Comparison of ENCODE assay signal across 15 cellular contexts in the genomic region with DNA sequence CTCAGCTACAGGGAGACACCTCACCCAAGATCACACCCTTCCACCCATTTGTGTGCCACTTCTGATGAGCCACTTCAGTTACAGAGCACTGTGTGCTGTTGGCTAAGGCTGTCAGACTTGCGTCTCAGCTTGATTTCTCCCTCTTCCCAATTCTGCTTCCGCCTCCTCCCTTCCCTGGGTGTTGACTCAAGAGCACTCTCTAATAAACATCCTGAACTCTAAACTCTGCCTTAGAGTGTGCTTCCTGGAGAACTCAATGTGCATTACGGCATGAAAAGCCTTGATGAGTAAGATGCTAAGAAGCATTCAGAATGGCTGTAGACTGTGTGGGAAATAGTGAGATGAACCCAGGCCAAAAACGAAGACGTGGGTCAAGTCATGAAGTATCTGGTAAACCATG. TPM values are rescaled to one million over a fixed set of nuclear protein-coding genes. Genes with fewer than 3 reads are reported as not detected.
DNase-seq lines count a peak whose midpoint lies in the region; ATAC-seq, FAIRE-seq and TF ChIP-seq lines count a peak whose summit lies in the region.
"Had no signal": no experiment of that assay in that cellular context is flagged by ENCODE, and none has a peak within 500 bp of the region (broad histone marks: within the 10 kb centered on the region; RNA-seq: fewer than 3 reads in every experiment).

No MANE protein-coding gene starts in this region.

- no peak overlapping the region for H3K18ac ChIP-seq in H9 (ENCODE audit: insufficient read length, low read depth, low read length)

- H3K79me1 ChIP-seq in H9 (ENCODE audit: insufficient read depth, low read depth, low read length, poor library complexity, severe bottlenecking): no peaks in the 10 kb centered on the region

- no peak overlapping the region for H4K91ac ChIP-seq in H9 (ENCODE audit: insufficient read length, low read depth, low read length)

- no peak overlapping the region for H3T11ph ChIP-seq in H9 (ENCODE audit: low read length)

- H3K9me2 ChIP-seq in GM23338 (ENCODE audit: insufficient read depth): no peaks in the 10 kb centered on the region

- WGBS in H9 (ENCODE audit: extremely low coverage, insufficient read length, low lambda C conversion rate): no CpG with 5 or more reads among the region's 5 CpGs

- POLR2A ChIA-PET in endothelial cell of umbilical vein (lab: Charles Lee): no interaction called here

- H3K27ac ChIP-seq in H9 (ENCODE audit: insufficient read length, low read depth, low read length): no peak overlapping the region
- H3K27ac ChIP-seq in SJSA1: peak overlapping the region; percentile 31
- peak overlapping the region; percentile 74 for H3K27ac ChIP-seq in endothelial cell of umbilical vein (ENCODE audit: insufficient read depth, low read depth, low read length)
- H3K27ac ChIP-seq in GM23338 (ENCODE audit: low read depth): no peak overlapping the region
- H3K27ac ChIP-seq: colonic mucosa had no signal

- H3K4me3 Mint-ChIP-seq in H9 (no peak overlapping the region), GM23338 (no peak overlapping the region), progenitor cell of endocrine pancreas (ENCODE audit: low read depth) (no peak overlapping the region)
- H3K4me3 Mint-ChIP-seq: CD8-positive, alpha-beta T cell had no signal

- DNase-seq in H9: no peak
- DNase-seq in SJSA1 (ENCODE audit: low read depth in 1 of 2, low spot score in 2 of 2): peak in 1 of 2 experiments; percentile 36
- DNase-seq in endothelial cell of umbilical vein (ENCODE audit: low read depth, low spot score): peak; percentile 91
- no peak for DNase-seq in mucosa of descending colon
- DNase-seq in RKO (ENCODE audit: low spot score): no peak
- no peak for DNase-seq in GM23338 (ENCODE audit: low spot score)
- DNase-seq in progenitor cell of endocrine pancreas (ENCODE audit: low spot score, unreplicated experiment): no peak
- DNase-seq: CD8-positive, alpha-beta T cell; colonic mucosa; left colon; MV-4-11; NCI-H524 treated with DMSO at 0.1 percent for 48 hours; posterior cingulate gyrus; SHP77 had no signal

- no peaks in the 10 kb centered on the region for H3K23me2 ChIP-seq in H9 (ENCODE audit: insufficient read length, low read depth, low read length, poor library complexity, severe bottlenecking)

- dilution Hi-C loops in endothelial cell of umbilical vein (cut with MboI; ENCODE audit: extremely low pct_ligation_motif_present, low sequenced_read_pairs): no loop called here

- ATAC-seq in mucosa of descending colon: peak; percentile 31
- ATAC-seq in GM21528 (IDR thresholded peaks at IDR 0.05; ENCODE audit: low FRiP score, unreplicated experiment): no peak
- no peak for ATAC-seq in GM23338
- ATAC-seq: CD8-positive, alpha-beta T cell; left colon had no signal

- no peaks in the 10 kb centered on the region for H3K4me1 Mint-ChIP-seq in H9
- no peaks in the 10 kb centered on the region for H3K4me1 Mint-ChIP-seq in GM23338
- no peaks in the 10 kb centered on the region for H3K4me1 Mint-ChIP-seq in progenitor cell of endocrine pancreas (ENCODE audit: low read depth)

- H4K8ac ChIP-seq in H9 (replicated peaks; ENCODE audit: insufficient read length, low read depth, low read length): peak overlapping the region; percentile 72

- no peaks in the 10 kb centered on the region for H4K20me1 ChIP-seq in H9 (ENCODE audit: control insufficient read depth, insufficient read depth, insufficient read length)
- no peaks in the 10 kb centered on the region for H4K20me1 ChIP-seq in endothelial cell of umbilical vein (replicated peaks; ENCODE audit: control insufficient read depth, extremely low read depth, insufficient read depth, low read length)
- H4K20me1 ChIP-seq in GM23338 (replicated peaks; ENCODE audit: insufficient read depth): no peaks in the 10 kb centered on the region

- H2BK5ac ChIP-seq in H9 (ENCODE audit: insufficient read length, low read length): no peak overlapping the region

- intact Hi-C loops in endothelial cell of umbilical vein (cut with micrococcal nuclease) (loop anchor here (1.0 to 2.0 kb wide), 4 partner anchors 8 to 54 kb away; no protein-coding TSS in a partner anchor), mucosa of descending colon (cut with DNase I, micrococcal nuclease) (no loop called here)

- no peaks in the 10 kb centered on the region for H3K79me2 ChIP-seq in H9 (ENCODE audit: insufficient read depth, low read length)
- no peaks in the 10 kb centered on the region for H3K79me2 ChIP-seq in endothelial cell of umbilical vein (ENCODE audit: control insufficient read depth, insufficient read depth, low read length)
- no peaks in the 10 kb centered on the region for H3K79me2 ChIP-seq in GM23338 (replicated peaks; ENCODE audit: insufficient read depth)

- no peak overlapping the region for H3K4me2 ChIP-seq in H9 (ENCODE audit: insufficient read depth, insufficient read length, low read length)
- peak overlapping the region; percentile 7 for H3K4me2 ChIP-seq in endothelial cell of umbilical vein (ENCODE audit: insufficient read depth, low read length)
- H3K4me2 ChIP-seq in GM23338: no peak overlapping the region

- H3F3A ChIP-seq in GM23338 (replicated peaks; ENCODE audit: low read depth): no peaks in the 10 kb centered on the region

- no peak overlapping the region for H3K4me3 ChIP-seq in SJSA1
- no peak overlapping the region for H3K4me3 ChIP-seq in endothelial cell of umbilical vein (replicated peaks in 1 of 3; ENCODE audit: insufficient read depth in 1 of 3, low read depth in 1 of 3, low read length in 3 of 3)
- H3K4me3 ChIP-seq in mucosa of descending colon: no peak overlapping the region
- no peak overlapping the region for H3K4me3 ChIP-seq in GM23338
- H3K4me3 ChIP-seq: colonic mucosa had no signal

- H2BK12ac ChIP-seq in H9 (ENCODE audit: insufficient read length, low read depth, low read length): no peak overlapping the region

- H3K14ac ChIP-seq in H9 (ENCODE audit: insufficient read depth, low read length): no peak overlapping the region

- H3K36me3 Mint-ChIP-seq in H9 (ENCODE audit: insufficient read depth in 1 of 3, low read depth in 3 of 3) (no peaks in the 10 kb centered on the region), GM23338 (ENCODE audit: low read depth) (no peaks in the 10 kb centered on the region), progenitor cell of endocrine pancreas (ENCODE audit: insufficient read depth) (no peaks in the 10 kb centered on the region)
- H3K36me3 Mint-ChIP-seq: CD8-positive, alpha-beta T cell had no signal

- no peak overlapping the region for H3K4ac ChIP-seq in H9 (ENCODE audit: low read depth, low read length)

- no peak overlapping the region for H3K23ac ChIP-seq in H9 (ENCODE audit: insufficient read length, low read depth, low read length)

- no peaks in the 10 kb centered on the region for H3K27me3 ChIP-seq in H9 (ENCODE audit: insufficient read depth, low read length)
- H3K27me3 ChIP-seq in SJSA1 (replicated peaks): no peaks in the 10 kb centered on the region
- no peaks in the 10 kb centered on the region for H3K27me3 ChIP-seq in endothelial cell of umbilical vein (ENCODE audit: control insufficient read depth in 2 of 2, insufficient read depth in 2 of 2, low read length in 2 of 2)
- H3K27me3 ChIP-seq in GM23338 (ENCODE audit: insufficient read depth): no peaks in the 10 kb centered on the region
- H3K27me3 ChIP-seq: colonic mucosa had no signal

- no peaks in the 10 kb centered on the region for H3K9me3 ChIP-seq in H9 (ENCODE audit: control insufficient read depth, low read depth, low read length)
- no peaks in the 10 kb centered on the region for H3K9me3 ChIP-seq in SJSA1 (replicated peaks)
- no peaks in the 10 kb centered on the region for H3K9me3 ChIP-seq in endothelial cell of umbilical vein (replicated peaks; ENCODE audit: control insufficient read depth, insufficient read depth, low read length)
- H3K9me3 ChIP-seq in mucosa of descending colon: no peaks in the 10 kb centered on the region
- H3K9me3 ChIP-seq: colonic mucosa had no signal

- H4K5ac ChIP-seq in H9 (ENCODE audit: insufficient read length, low read depth, low read length): no peak overlapping the region

- H2BK15ac ChIP-seq in H9 (ENCODE audit: low read depth, low read length): no peak overlapping the region

- H3K27me3 Mint-ChIP-seq in H9 (ENCODE audit: low read depth) (no peaks in the 10 kb centered on the region), GM23338 (ENCODE audit: insufficient read depth, low read depth, poor library complexity) (peaks cover 2% of the 10 kb centered on the region), progenitor cell of endocrine pancreas (peaks cover 8% of the 10 kb centered on the region)

- H3K36me3 ChIP-seq in SJSA1 (no peaks in the 10 kb centered on the region), endothelial cell of umbilical vein (ENCODE audit: control insufficient read depth in 2 of 2, extremely low read depth in 1 of 2, insufficient read depth in 2 of 2, low read length in 2 of 2) (no peaks in the 10 kb centered on the region), mucosa of descending colon (ENCODE audit: low read depth) (no peaks in the 10 kb centered on the region), GM23338 (ENCODE audit: insufficient read depth) (no peaks in the 10 kb centered on the region)
- H3K36me3 ChIP-seq: colonic mucosa had no signal

- no peaks in the 10 kb centered on the region for H3K9me1 ChIP-seq in endothelial cell of umbilical vein (replicated peaks; ENCODE audit: control insufficient read depth, extremely low read depth, insufficient read depth, low read length)

- no peak overlapping the region for H3K27ac Mint-ChIP-seq in H9
- H3K27ac Mint-ChIP-seq in GM23338: no peak overlapping the region
- H3K27ac Mint-ChIP-seq in progenitor cell of endocrine pancreas: no peak overlapping the region
- H3K27ac Mint-ChIP-seq: CD8-positive, alpha-beta T cell had no signal

- H3K4me1 ChIP-seq in H9 (ENCODE audit: insufficient read depth, low read length): no peaks in the 10 kb centered on the region
- peaks cover 39% of the 10 kb centered on the region for H3K4me1 ChIP-seq in SJSA1 (replicated peaks)
- peaks cover 61% of the 10 kb centered on the region for H3K4me1 ChIP-seq in endothelial cell of umbilical vein (ENCODE audit: control insufficient read depth, extremely low read depth, insufficient read depth, low read length)
- H3K4me1 ChIP-seq in mucosa of descending colon (ENCODE audit: low read depth): no peaks in the 10 kb centered on the region
- H3K4me1 ChIP-seq in GM23338 (ENCODE audit: insufficient read depth): no peaks in the 10 kb centered on the region
- H3K4me1 ChIP-seq: colonic mucosa had no signal

- H2AK5ac ChIP-seq in H9 (ENCODE audit: insufficient read length, low read length): no peak overlapping the region

- H3K9ac ChIP-seq in H9 (ENCODE audit: extremely low read depth, insufficient read length, low read length) (no peak overlapping the region), endothelial cell of umbilical vein (replicated peaks; ENCODE audit: extremely low read depth, insufficient read depth, low read length) (no peak overlapping the region)

- H3K9me3 Mint-ChIP-seq in H9: no peaks in the 10 kb centered on the region
- H3K9me3 Mint-ChIP-seq in GM23338: no peaks in the 10 kb centered on the region
- no peaks in the 10 kb centered on the region for H3K9me3 Mint-ChIP-seq in progenitor cell of endocrine pancreas (ENCODE audit: low read depth)
- H3K9me3 Mint-ChIP-seq: CD8-positive, alpha-beta T cell had no signal

- no peak overlapping the region for H3K56ac ChIP-seq in H9 (ENCODE audit: insufficient read length, low read depth, low read length)

- no peak overlapping the region for H2BK20ac ChIP-seq in H9 (ENCODE audit: low read depth, low read length, poor library complexity, severe bottlenecking)

- TF ChIP-seq CTCF in H9 (conservative IDR thresholded peaks at IDR 0.05) (no peak), endothelial cell of umbilical vein (IDR thresholded peaks at IDR 0.05; ENCODE audit: extremely low read depth in 1 of 2, insufficient read depth in 1 of 2, low read depth in 1 of 2, low read length in 2 of 2) (no peak), mucosa of descending colon (IDR thresholded peaks at IDR 0.05) (no peak), GM23338 (conservative IDR thresholded peaks at IDR 0.05; ENCODE audit: low read depth in 2 of 2) (no peak), progenitor cell of endocrine pancreas (IDR thresholded peaks at IDR 0.05; ENCODE audit: unreplicated experiment) (no peak)

- no TSS peak for BruUV-seq in endothelial cell of umbilical vein (replicated peaks; lab: Mats Ljungman, UMichigan)

- peak; percentile 37 for TF ChIP-seq POLR2A in endothelial cell of umbilical vein (IDR thresholded peaks at IDR 0.05; ENCODE audit: low read depth, low read length)

- no peak overlapping the region for H2AFZ ChIP-seq in H9 (ENCODE audit: low read length)
- H2AFZ ChIP-seq in endothelial cell of umbilical vein (ENCODE audit: low read depth, low read length): peak overlapping the region; percentile 68
- no peak overlapping the region for H2AFZ ChIP-seq in GM23338

- no peak overlapping the region for H2BK120ac ChIP-seq in H9 (ENCODE audit: low read depth, low read length, poor library complexity, severe bottlenecking)

- FAIRE-seq in endothelial cell of umbilical vein (lab: Jason Lieb, UNC): peak; percentile 82

- CTCF ChIA-PET in endothelial cell of umbilical vein (lab: Charles Lee): interaction anchor here (1.0 kb wide), 2 partner anchors 45 to 107 kb away, joined by 3 read pairs; no protein-coding TSS in a partner anchor

RNA-seq across cellular contexts. Expression of a gene that starts 54.9 kb away (rescaled TPM):
- total RNA-seq in H9 (2021) (0.24 and 0.26 TPM in 2 replicates), endothelial cell of umbilical vein (137 and 138 TPM in 2 replicates), mucosa of descending colon (10 to 100 TPM in 2 of 3 donors, 1 to 10 TPM in 1; 4.8 to 14.9 (median 12.3) TPM), progenitor cell of endocrine pancreas (0.89 and 1.1 TPM in 2 replicates)
- 3.7 and 13.3 TPM in 2 replicates for total RNA-seq in SJSA1 (2014; rRNA removed; shearing (Covaris generic))
- polyA plus RNA-seq in endothelial cell of umbilical vein (346 and 387 TPM in 2 replicates), GM23338 (2016; fragmentation: Nextera tagmentation; extraction: Ambion mirVana) (2.6 and 2.7 TPM in 2 replicates)
- 206 and 215 TPM in 2 replicates for polyA plus RNA-seq in endothelial cell of umbilical vein (2011; cell fraction: cytosol; rRNA removed)
- 219 and 225 TPM in 2 replicates for polyA plus RNA-seq in endothelial cell of umbilical vein (2011; cell fraction: nucleus; rRNA removed)
- polyA plus RNA-seq in endothelial cell of umbilical vein (2012): 130 and 148 TPM in 2 replicates
- 433 and 446 TPM in 2 replicates for polyA minus RNA-seq in endothelial cell of umbilical vein
- polyA minus RNA-seq in endothelial cell of umbilical vein (2011; cell fraction: cytosol; rRNA and poly(A)+ RNA removed): not detected
- 363 and 384 TPM in 2 replicates for polyA minus RNA-seq in endothelial cell of umbilical vein (2011; cell fraction: nucleus; rRNA and poly(A)+ RNA removed)
- 4.1 and 5.2 TPM in 2 replicates for total RNA-seq in GM23338 (2014; rRNA removed; shearing (Covaris generic))

Comparison
In these comparisons a context has a peak if more than half of its experiments do, and no peak if none do; other contexts are left out.
1. H3K27ac ChIP-seq: peak in SJSA1 (single experiment) and endothelial cell of umbilical vein (single experiment); none in H9 (single experiment) and GM23338 (single experiment).